In genomic region chr7:137772748-137773147, GRCh38 we compare ENCODE assay signal across 13 cellular contexts.
DNase-seq lines count a peak whose midpoint lies in the region; ATAC-seq, FAIRE-seq and TF ChIP-seq lines count a peak whose summit lies in the region.
"Had no signal": no experiment of that assay in that cellular context is flagged by ENCODE, and none has a peak within 500 bp of the region (broad histone marks: within the 10 kb centered on the region; RNA-seq: fewer than 3 reads in every experiment).

No MANE protein-coding gene starts in this region.

- H2AFZ ChIP-seq in mesenchymal stem cell (ENCODE audit: low read depth, low read length): no peak overlapping the region

- no peak overlapping the region for H3K4me2 ChIP-seq in mesenchymal stem cell (ENCODE audit: low read length, poor library complexity, severe bottlenecking)

- H3K27ac Mint-ChIP-seq in chondrocyte (ENCODE audit: unreplicated experiment): peak overlapping the region; percentile 95
- no peak overlapping the region for H3K27ac Mint-ChIP-seq in Calu3 (ENCODE audit: unreplicated experiment)
- H3K27ac Mint-ChIP-seq in CD8-positive, alpha-beta T cell: no peak overlapping the region
- H3K27ac Mint-ChIP-seq: IgD-negative memory B cell; naive thymus-derived CD4-positive, alpha-beta T cell had no signal

- H3K4ac ChIP-seq in mesenchymal stem cell (ENCODE audit: low read depth in 1 of 2, low read length in 2 of 2): no peak overlapping the region

- H4K8ac ChIP-seq in mesenchymal stem cell (ENCODE audit: low read length): no peak overlapping the region

- H3K79me1 ChIP-seq in mesenchymal stem cell (replicated peaks; ENCODE audit: low read length, poor library complexity, severe bottlenecking): no peaks in the 10 kb centered on the region

- H3K27ac ChIP-seq in mesenchymal stem cell (ENCODE audit: low read length, poor library complexity, severe bottlenecking) (no peak overlapping the region), kidney (ENCODE audit: low read depth in 2 of 2, low read length in 2 of 2) (no peak overlapping the region)
- H3K27ac ChIP-seq in CD8-positive, alpha-beta T cell (ENCODE audit: low read depth, low read length): no peak overlapping the region

- H3K27me3 ChIP-seq in mesenchymal stem cell (ENCODE audit: control insufficient read depth in 1 of 2, insufficient read depth in 1 of 2, low read length in 2 of 2): no peaks in the 10 kb centered on the region
- no peaks in the 10 kb centered on the region for H3K27me3 ChIP-seq in CD8-positive, alpha-beta T cell (ENCODE audit: insufficient read depth, low read length)

- H3K36me3 ChIP-seq in mesenchymal stem cell (ENCODE audit: control insufficient read depth in 1 of 2, insufficient read depth in 2 of 2, low read depth in 1 of 2, low read length in 2 of 2) (no peaks in the 10 kb centered on the region), kidney (ENCODE audit: control insufficient read depth in 1 of 2, insufficient read depth in 2 of 2, low read length in 2 of 2) (no peaks in the 10 kb centered on the region)
- no peaks in the 10 kb centered on the region for H3K36me3 ChIP-seq in CD8-positive, alpha-beta T cell (ENCODE audit: insufficient read depth, low read length)

- H3K9ac ChIP-seq in mesenchymal stem cell (ENCODE audit: low read length) (peak overlapping the region; percentile 84), kidney (ENCODE audit: low read length in 2 of 2) (no peak overlapping the region)

- H3K9me3 ChIP-seq in mesenchymal stem cell (ENCODE audit: control insufficient read depth, low read length) (no peaks in the 10 kb centered on the region), kidney (ENCODE audit: control insufficient read depth in 1 of 2, low read length in 2 of 2) (no peaks in the 10 kb centered on the region)
- H3K9me3 ChIP-seq in CD8-positive, alpha-beta T cell (ENCODE audit: low read length): no peaks in the 10 kb centered on the region

- H2BK15ac ChIP-seq in mesenchymal stem cell (ENCODE audit: low read depth, poor library complexity, severe bottlenecking): no peak overlapping the region

- no peak overlapping the region for H2AK5ac ChIP-seq in mesenchymal stem cell (ENCODE audit: low read length, severe bottlenecking)

- H3K4me3 Mint-ChIP-seq in chondrocyte (ENCODE audit: unreplicated experiment) (no peak overlapping the region), Calu3 (ENCODE audit: low read depth, unreplicated experiment) (no peak overlapping the region)
- no peak overlapping the region for H3K4me3 Mint-ChIP-seq in CD8-positive, alpha-beta T cell
- H3K4me3 Mint-ChIP-seq: IgD-negative memory B cell; naive thymus-derived CD4-positive, alpha-beta T cell had no signal

- TF ChIP-seq CTCF in AG10803 (conservative IDR thresholded peaks at IDR 0.05; ENCODE audit: low read length) (no peak), chondrocyte (IDR thresholded peaks at IDR 0.05) (no peak), Calu3 (IDR thresholded peaks at IDR 0.05; ENCODE audit: unreplicated experiment) (no peak), kidney (IDR thresholded peaks at IDR 0.05; ENCODE audit: borderline replicate concordance, extremely low read depth, insufficient read depth) (no peak)
- no peak for TF ChIP-seq CTCF in CD8-positive, alpha-beta T cell (IDR thresholded peaks at IDR 0.05)

- no peak overlapping the region for H3K23ac ChIP-seq in mesenchymal stem cell (ENCODE audit: low read length in 2 of 2)

- POLR2A ChIA-PET in CD8-positive, alpha-beta T cell (lab: Charles Lee): no interaction called here

- FAIRE-seq in kidney (lab: Jason Lieb, UNC): no peak
- FAIRE-seq: GM18507 had no signal

- H2BK12ac ChIP-seq in mesenchymal stem cell (ENCODE audit: low read length in 2 of 2): no peak overlapping the region

- no peak overlapping the region for H4K91ac ChIP-seq in mesenchymal stem cell (ENCODE audit: low read length)

- H3K4me1 Mint-ChIP-seq in chondrocyte (ENCODE audit: low read depth): peaks cover 58% of the 10 kb centered on the region
- H3K4me1 Mint-ChIP-seq in Calu3 (ENCODE audit: low read depth, unreplicated experiment): no peaks in the 10 kb centered on the region
- H3K4me1 Mint-ChIP-seq in CD8-positive, alpha-beta T cell (ENCODE audit: low read depth): no peaks in the 10 kb centered on the region
- H3K4me1 Mint-ChIP-seq: IgD-negative memory B cell had no signal

- H3K4me1 ChIP-seq in mesenchymal stem cell (ENCODE audit: control insufficient read depth, insufficient read depth, low read depth, low read length) (peaks cover 2% of the 10 kb centered on the region), kidney (ENCODE audit: control insufficient read depth in 1 of 2, insufficient read depth in 1 of 2, low read depth in 1 of 2, low read length in 2 of 2) (no peaks in the 10 kb centered on the region)
- no peaks in the 10 kb centered on the region for H3K4me1 ChIP-seq in CD8-positive, alpha-beta T cell (ENCODE audit: insufficient read depth, low read length)

- H2BK120ac ChIP-seq in mesenchymal stem cell (ENCODE audit: low read depth, low read length): no peak overlapping the region

- H3K27me3 Mint-ChIP-seq in chondrocyte (ENCODE audit: low read depth) (no peaks in the 10 kb centered on the region), Calu3 (ENCODE audit: unreplicated experiment) (peaks cover 17% of the 10 kb centered on the region)
- peaks cover 4% of the 10 kb centered on the region for H3K27me3 Mint-ChIP-seq in CD8-positive, alpha-beta T cell (ENCODE audit: low read depth)

- CTCF ChIA-PET in Calu3 (lab: Charles Lee): no interaction called here
- CTCF ChIA-PET in CD8-positive, alpha-beta T cell (lab: Charles Lee): no interaction called here

- H3K9me3 Mint-ChIP-seq in chondrocyte (ENCODE audit: low read depth): no peaks in the 10 kb centered on the region
- peaks cover 6% of the 10 kb centered on the region for H3K9me3 Mint-ChIP-seq in Calu3 (ENCODE audit: low read depth, unreplicated experiment)
- no peaks in the 10 kb centered on the region for H3K9me3 Mint-ChIP-seq in CD8-positive, alpha-beta T cell

- H2BK5ac ChIP-seq in mesenchymal stem cell (ENCODE audit: low read depth, low read length, poor library complexity, severe bottlenecking): no peak overlapping the region

- H3K18ac ChIP-seq in mesenchymal stem cell (ENCODE audit: low read depth in 1 of 2, low read length in 2 of 2): no peak overlapping the region

- intact Hi-C loops in Calu3 (cut with micrococcal nuclease; ENCODE audit: unreplicated experiment): no loop called here
- intact Hi-C loops in kidney (cut with DNase I): no loop called here
- intact Hi-C loops in CD8-positive, alpha-beta T cell (cut with DNase I, micrococcal nuclease): no loop called here

- ATAC-seq in CD8-positive, alpha-beta T cell: no peak
- ATAC-seq in HG02678 (IDR thresholded peaks at IDR 0.05; ENCODE audit: unreplicated experiment): no peak
- ATAC-seq: naive thymus-derived CD4-positive, alpha-beta T cell had no signal

- no TSS peak for BruUV-seq in Calu3 (replicated peaks; lab: Mats Ljungman, UMichigan)

- H3K4me3 ChIP-seq in AG10803 (ENCODE audit: low read length) (no peak overlapping the region), mesenchymal stem cell (ENCODE audit: insufficient read depth in 1 of 2, low read depth in 1 of 2, low read length in 2 of 2) (peak overlapping the region in 1 of 2 experiments; percentile 4), kidney (ENCODE audit: low read length in 2 of 2) (no peak overlapping the region)
- no peak overlapping the region for H3K4me3 ChIP-seq in CD8-positive, alpha-beta T cell (ENCODE audit: low read depth, low read length)

- H3K14ac ChIP-seq in mesenchymal stem cell (ENCODE audit: low read length in 2 of 2): no peak overlapping the region

- DNase-seq in AG10803 (ENCODE audit: low read depth) (peak; percentile 79), HS-5 (ENCODE audit: low read depth) (peak; percentile 74), chondrocyte (ENCODE audit: low spot score) (no peak), mesenchymal stem cell (peak; percentile 57), Calu3 (no peak), kidney (no peak)
- DNase-seq in CD8-positive, alpha-beta T cell: no peak
- DNase-seq: naive thymus-derived CD4-positive, alpha-beta T cell; SHP77 treated with DMSO at 0.1 percent for 48 hours; stimulated activated CD4-positive, alpha-beta T cell treated with anti-CD3 and anti-CD28 coated beads, Interleukin-2, amount 100 ng/mL, for 48 hours had no signal

- peaks cover 23% of the 10 kb centered on the region for H3K36me3 Mint-ChIP-seq in chondrocyte (ENCODE audit: low read depth)
- no peaks in the 10 kb centered on the region for H3K36me3 Mint-ChIP-seq in Calu3 (ENCODE audit: insufficient read depth, unreplicated experiment)
- H3K36me3 Mint-ChIP-seq in CD8-positive, alpha-beta T cell: no peaks in the 10 kb centered on the region
- H3K36me3 Mint-ChIP-seq: IgD-negative memory B cell had no signal

Comparison
In these comparisons a context has a peak if more than half of its experiments do, and no peak if none do; other contexts are left out.
1. DNase-seq: peak in AG10803 (single experiment), HS-5 (single experiment) and mesenchymal stem cell (single experiment); none in chondrocyte (single experiment), Calu3 (single experiment), kidney (single experiment) and CD8-positive, alpha-beta T cell (0 of 7).